In genomic region chr11:70146895-70147520, GRCh38 we compare ENCODE assay signal across 22 cellular contexts. TPM values are rescaled to one million over a fixed set of nuclear protein-coding genes. Genes with fewer than 3 reads are reported as not detected.
DNase-seq lines count a peak whose midpoint lies in the region; ATAC-seq and TF ChIP-seq lines count a peak whose summit lies in the region.
"Had no signal": no experiment of that assay in that cellular context is flagged by ENCODE, and none has a peak within 500 bp of the region (broad histone marks: within the 10 kb centered on the region; RNA-seq: fewer than 3 reads in every experiment).

No MANE protein-coding gene starts in this region.

- H3K27ac Mint-ChIP-seq in WTC11, result no peak overlapping the region
- no peak overlapping the region for H3K27ac Mint-ChIP-seq in neural progenitor cell
- H3K27ac Mint-ChIP-seq: T-cell had no signal

- H3K79me2 ChIP-seq in neural progenitor cell (ENCODE audit: low read depth), result no peaks in the 10 kb centered on the region

- no peaks in the 10 kb centered on the region for H3K36me3 ChIP-seq in BLaER1 treated with 17β-estradiol and CSF1 and Interleukin-3, amounts not matched to agents 10 nM and 100 nM
- H3K36me3 ChIP-seq in neural progenitor cell, result no peaks in the 10 kb centered on the region

- no peak for TF ChIP-seq CTCF in WTC11 (IDR thresholded peaks at IDR 0.05)
- no peak for TF ChIP-seq CTCF in neural progenitor cell (IDR thresholded peaks at IDR 0.05)

- H3K36me3 Mint-ChIP-seq in WTC11, result no peaks in the 10 kb centered on the region
- no peaks in the 10 kb centered on the region for H3K36me3 Mint-ChIP-seq in neural progenitor cell
- H3K36me3 Mint-ChIP-seq: CD14-positive monocyte; CD8-positive, alpha-beta memory T cell; T-cell had no signal

- DNase-seq in ELF-1 (ENCODE audit: low read depth, low spot score) (peak; percentile 30), WTC11 (ENCODE audit: low spot score) (no peak), neural progenitor cell (ENCODE audit: low spot score) (no peak), RKO (ENCODE audit: low spot score) (no peak)
- DNase-seq: Calu3; CD8-positive, alpha-beta memory T cell; DMS79 treated with DMSO at 0.1 percent for 48 hours; H9; IMR-90; MM.1S; NCI-H1930; NCI-H510A; NCI-H774; PC-3; T-cell had no signal

- H3K4me1 ChIP-seq in BLaER1 treated with 17β-estradiol and CSF1 and Interleukin-3, amounts not matched to agents 10 nM and 100 nM, result peaks cover 20 to 77% (median 71%) of the 10 kb centered on the region in 10 experiments
- peaks cover 27% of the 10 kb centered on the region for H3K4me1 ChIP-seq in neural progenitor cell

- no peak overlapping the region for H3K4me3 ChIP-seq in BLaER1 treated with 17β-estradiol and CSF1 and Interleukin-3, amounts not matched to agents 10 nM and 100 nM
- no peak overlapping the region for H3K4me3 ChIP-seq in neural progenitor cell
- H3K4me3 ChIP-seq: GM23248 had no signal

- H3K9me3 Mint-ChIP-seq in WTC11 (no peaks in the 10 kb centered on the region), neural progenitor cell (peaks cover 2% of the 10 kb centered on the region)
- H3K9me3 Mint-ChIP-seq: CD14-positive monocyte; CD8-positive, alpha-beta memory T cell; H9; T-cell had no signal

- H2AFZ ChIP-seq in neural progenitor cell (replicated peaks), result no peak overlapping the region
- H2AFZ ChIP-seq: GM23248 had no signal

- peak overlapping the region in 2 of 11 experiments; percentile 8 to 11; a peak in 2 of 22 replicates for H3K9ac ChIP-seq in BLaER1 treated with 17β-estradiol and CSF1 and Interleukin-3, amounts not matched to agents 10 nM and 100 nM
- no peak overlapping the region for H3K9ac ChIP-seq in neural progenitor cell
- H3K9ac ChIP-seq: GM23248, KMS-11 had no signal

- POLR2A ChIA-PET in WTC11 (lab: Charles Lee), result no interaction called here

- peak overlapping the region in 8 of 11 experiments; percentile 61 to 95 (median 93); a peak in 16 of 22 replicates for H3K4me2 ChIP-seq in BLaER1 treated with 17β-estradiol and CSF1 and Interleukin-3, amounts not matched to agents 10 nM and 100 nM
- H3K4me2 ChIP-seq in neural progenitor cell, result no peak overlapping the region
- H3K4me2 ChIP-seq: KMS-11 had no signal

- CTCF ChIA-PET in WTC11 (lab: Charles Lee), result interaction anchor here (1.2 to 3.5 kb wide), 2 partner anchors 11 to 30 kb away, joined by 5 to 16 read pairs; no protein-coding TSS in a partner anchor

- H3K4me1 Mint-ChIP-seq in WTC11 (peaks cover 24% of the 10 kb centered on the region), neural progenitor cell (peaks cover 59% of the 10 kb centered on the region)
- H3K4me1 Mint-ChIP-seq: CD14-positive monocyte; CD8-positive, alpha-beta memory T cell had no signal

- no peaks in the 10 kb centered on the region for H4K20me1 ChIP-seq in BLaER1 treated with 17β-estradiol and CSF1 and Interleukin-3, amounts not matched to agents 10 nM and 100 nM
- peaks cover 18% of the 10 kb centered on the region for H4K20me1 ChIP-seq in neural progenitor cell (ENCODE audit: low read depth)

- H3K4me3 Mint-ChIP-seq in WTC11 (no peak overlapping the region), neural progenitor cell (peak overlapping the region; percentile 29)
- H3K4me3 Mint-ChIP-seq: CD14-positive monocyte; CD8-positive, alpha-beta memory T cell; H9; T-cell had no signal

- H3F3A ChIP-seq in neural progenitor cell (ENCODE audit: low read depth), result peaks cover 14% of the 10 kb centered on the region

- H3K9me3 ChIP-seq in BLaER1 treated with 17β-estradiol and CSF1 and Interleukin-3, amounts not matched to agents 10 nM and 100 nM (replicated peaks in 1 of 11), result peaks cover 0 to 5% (median 0%) of the 10 kb centered on the region in 11 experiments; a peak in 2 of 22 replicates
- no peaks in the 10 kb centered on the region for H3K9me3 ChIP-seq in neural progenitor cell (ENCODE audit: low read depth)

- ATAC-seq in WTC11, result no peak
- ATAC-seq in HG02623 (IDR thresholded peaks at IDR 0.05; ENCODE audit: unreplicated experiment), result no peak
- no peak for ATAC-seq in GM21529 (IDR thresholded peaks at IDR 0.05; ENCODE audit: unreplicated experiment)
- ATAC-seq: PC-3, Right ventricle myocardium inferior, T-cell had no signal

- H3K27me3 Mint-ChIP-seq in WTC11 (ENCODE audit: low read depth) (peaks cover 10% of the 10 kb centered on the region), neural progenitor cell (ENCODE audit: insufficient read depth, low read depth) (peaks cover 56% of the 10 kb centered on the region)

- H3K27ac ChIP-seq in BLaER1 treated with 17β-estradiol and CSF1 and Interleukin-3, amounts not matched to agents 10 nM and 100 nM, result peak overlapping the region in 5 of 11 experiments; percentile 2 to 96 (median 92); a peak in 5 of 22 replicates
- no peak overlapping the region for H3K27ac ChIP-seq in neural progenitor cell
- H3K27ac ChIP-seq: GM23248, KMS-11 had no signal

- H3K27me3 ChIP-seq in BLaER1 treated with 17β-estradiol and CSF1 and Interleukin-3, amounts not matched to agents 10 nM and 100 nM, result peaks cover 0 to 19% (median 0%) of the 10 kb centered on the region in 11 experiments; a peak in 4 of 22 replicates
- H3K27me3 ChIP-seq in neural progenitor cell, result peaks cover 72% of the 10 kb centered on the region

TF ChIP-seq in WTC11, 78 proteins besides CTCF, POLR2A, EP300 and RAD21:
- peak; percentile 23; the same call in 1 of the 2 replicates for TF ChIP-seq ZNF423 (CRISPR knock-in tag; IDR thresholded peaks at IDR 0.05)
- no peak for TF ChIP-seq E2F4 (CRISPR knock-in tag; IDR thresholded peaks at IDR 0.05; ENCODE audit: borderline replicate concordance, low read depth)
- no peak for TF ChIP-seq RELA (CRISPR knock-in tag; IDR thresholded peaks at IDR 0.05; ENCODE audit: borderline replicate concordance)

RNA-seq across cellular contexts. Expression of gene FADD, which starts 56.1 kb away (rescaled TPM):
- total RNA-seq in WTC11 (2021) (49.0 to 58.6 TPM (median 53.9 TPM) in 3 replicates), neural progenitor cell (ENCODE audit: low replicate concordance) (18.9 and 33.6 TPM in 2 replicates)
